In genomic region chrX:118498755-118499154, GRCh38 we compare ENCODE assay signal across 15 cellular contexts. TPM values are rescaled to one million over a fixed set of nuclear protein-coding genes. Genes with fewer than 3 reads are reported as not detected.
DNase-seq lines count a peak whose midpoint lies in the region; ATAC-seq and TF ChIP-seq lines count a peak whose summit lies in the region.
"Had no signal": no experiment of that assay in that cellular context is flagged by ENCODE, and none has a peak within 500 bp of the region (broad histone marks: within the 10 kb centered on the region; RNA-seq: fewer than 3 reads in every experiment).

No MANE protein-coding gene starts in this region.

- peak overlapping the region; percentile 96 for H3K27ac Mint-ChIP-seq in activated naive CD8-positive, alpha-beta T cell
- H3K27ac Mint-ChIP-seq in memory B cell (peak overlapping the region; percentile 97), Calu3 (ENCODE audit: unreplicated experiment) (no peak overlapping the region)

- no peaks in the 10 kb centered on the region for H3K9me3 Mint-ChIP-seq in activated naive CD8-positive, alpha-beta T cell (ENCODE audit: low read depth)
- no peaks in the 10 kb centered on the region for H3K9me3 Mint-ChIP-seq in memory B cell
- H3K9me3 Mint-ChIP-seq in Calu3 (ENCODE audit: low read depth, unreplicated experiment) = no peaks in the 10 kb centered on the region

- H3K9ac ChIP-seq in BLaER1 treated with 17β-estradiol and CSF1 and Interleukin-3, amounts not matched to agents 10 nM and 100 nM = peak overlapping the region in 4 of 11 experiments; percentile 19 to 91 (median 66); a peak in 3 of 22 replicates
- H3K9ac ChIP-seq in ES-I3 (ENCODE audit: low read depth, low read length) = peak overlapping the region; percentile 43; the same call in 1 of the 2 replicates

- in situ Hi-C loops in gastrocnemius medialis (cut with MboI; ENCODE audit: low sequenced_read_pairs in 4 of 4) = no loop called here

- H4K20me1 ChIP-seq in BLaER1 treated with 17β-estradiol and CSF1 and Interleukin-3, amounts not matched to agents 10 nM and 100 nM = peaks cover 0 to 15% (median 3%) of the 10 kb centered on the region in 11 experiments; a peak in 6 of 22 replicates

- peak overlapping the region in 4 of 10 experiments; percentile 69 to 87 (median 78); a peak in 5 of 20 replicates for H3K4me3 ChIP-seq in BLaER1 treated with 17β-estradiol and CSF1 and Interleukin-3, amounts not matched to agents 10 nM and 100 nM
- no peak overlapping the region for H3K4me3 ChIP-seq in gastrocnemius medialis
- H3K4me3 ChIP-seq: left ventricle myocardium inferior, sigmoid colon had no signal

- H3K27me3 ChIP-seq in BLaER1 treated with 17β-estradiol and CSF1 and Interleukin-3, amounts not matched to agents 10 nM and 100 nM = no peaks in the 10 kb centered on the region
- H3K27me3 ChIP-seq in gastrocnemius medialis = peaks cover 0 to 33% (median 8%) of the 10 kb centered on the region in 3 donors
- H3K27me3 ChIP-seq: sigmoid colon had no signal

- H3K27ac ChIP-seq in BLaER1 treated with 17β-estradiol and CSF1 and Interleukin-3, amounts not matched to agents 10 nM and 100 nM = peak overlapping the region in 4 of 11 experiments; percentile 27 to 93 (median 34); a peak in 7 of 22 replicates
- H3K27ac ChIP-seq in gastrocnemius medialis = no peak overlapping the region
- H3K27ac ChIP-seq: C4-2B, left ventricle myocardium inferior had no signal

- H3K4me1 Mint-ChIP-seq in activated naive CD8-positive, alpha-beta T cell (ENCODE audit: low read depth) = peaks cover 53% of the 10 kb centered on the region
- H3K4me1 Mint-ChIP-seq in memory B cell = peaks cover 30% of the 10 kb centered on the region
- H3K4me1 Mint-ChIP-seq in Calu3 (ENCODE audit: low read depth, unreplicated experiment) = peaks cover 11% of the 10 kb centered on the region

- intact Hi-C loops in Calu3 (cut with micrococcal nuclease; ENCODE audit: unreplicated experiment) (no loop called here), gastrocnemius medialis (cut with DNase I; ENCODE audit: low total_unique reads) (no loop called here)

- BruUV-seq in Calu3 (replicated peaks; lab: Mats Ljungman, UMichigan) = no TSS peak

- H3K4me3 Mint-ChIP-seq in activated naive CD8-positive, alpha-beta T cell = peak overlapping the region; percentile 52
- H3K4me3 Mint-ChIP-seq in memory B cell = no peak overlapping the region
- H3K4me3 Mint-ChIP-seq in Calu3 (ENCODE audit: low read depth, unreplicated experiment) = no peak overlapping the region

- no peaks in the 10 kb centered on the region for H3K27me3 Mint-ChIP-seq in activated naive CD8-positive, alpha-beta T cell
- H3K27me3 Mint-ChIP-seq in memory B cell (no peaks in the 10 kb centered on the region), Calu3 (ENCODE audit: unreplicated experiment) (peaks cover 27% of the 10 kb centered on the region)

- TF ChIP-seq CTCF in Calu3 (IDR thresholded peaks at IDR 0.05; ENCODE audit: unreplicated experiment) = no peak
- TF ChIP-seq CTCF in gastrocnemius medialis (IDR thresholded peaks at IDR 0.05 in 4 of 5, conservative IDR thresholded peaks at IDR 0.05 in 1 of 5) = no peak

- peaks cover 0 to 15% (median 0%) of the 10 kb centered on the region in 11 experiments; a peak in 5 of 22 replicates for H3K36me3 ChIP-seq in BLaER1 treated with 17β-estradiol and CSF1 and Interleukin-3, amounts not matched to agents 10 nM and 100 nM
- no peaks in the 10 kb centered on the region for H3K36me3 ChIP-seq in ES-I3 (ENCODE audit: insufficient read depth, low read length)
- no peaks in the 10 kb centered on the region for H3K36me3 ChIP-seq in gastrocnemius medialis
- H3K36me3 ChIP-seq: left ventricle myocardium inferior, sigmoid colon had no signal

- H3K4me2 ChIP-seq in BLaER1 treated with 17β-estradiol and CSF1 and Interleukin-3, amounts not matched to agents 10 nM and 100 nM = peak overlapping the region; percentile 64 to 82 (median 74)

- TF ChIP-seq POLR2A in erythroblast (IDR thresholded peaks at IDR 0.05; ENCODE audit: low read length) = no peak
- no peak for TF ChIP-seq POLR2A in gastrocnemius medialis (IDR thresholded peaks at IDR 0.05)

- no peak for DNase-seq in memory B cell (ENCODE audit: low spot score in 2 of 2)
- no peak for DNase-seq in erythroblast (lab: John Stamatoyannopoulos, UW)
- no peak for DNase-seq in Calu3
- DNase-seq in UCSD-AML1 (lab: John Stamatoyannopoulos, UW; ENCODE audit: unreplicated experiment) = no peak
- no peak for DNase-seq in gastrocnemius medialis
- DNase-seq: GDM1; Kasumi-1; left ventricle myocardium inferior; NCI-H1694; sigmoid colon; stimulated activated naive CD4-positive, alpha-beta T cell treated with Interleukin-2 at 50 U/mL for 16 hours had no signal

- peaks cover 0 to 13% (median 8%) of the 10 kb centered on the region in 11 experiments; a peak in 10 of 22 replicates for H3K9me3 ChIP-seq in BLaER1 treated with 17β-estradiol and CSF1 and Interleukin-3, amounts not matched to agents 10 nM and 100 nM (replicated peaks in 1 of 11)
- no peaks in the 10 kb centered on the region; the same call in 1 of the 2 replicates for H3K9me3 ChIP-seq in ES-I3 (ENCODE audit: control insufficient read depth, insufficient read depth, low read length)
- no peaks in the 10 kb centered on the region for H3K9me3 ChIP-seq in gastrocnemius medialis
- H3K9me3 ChIP-seq: left ventricle myocardium inferior, sigmoid colon had no signal

- peaks cover 4% of the 10 kb centered on the region for H3K36me3 Mint-ChIP-seq in activated naive CD8-positive, alpha-beta T cell
- peaks cover 6% of the 10 kb centered on the region for H3K36me3 Mint-ChIP-seq in memory B cell
- peaks cover 11% of the 10 kb centered on the region for H3K36me3 Mint-ChIP-seq in Calu3 (ENCODE audit: insufficient read depth, unreplicated experiment)

- H3K4me1 ChIP-seq in BLaER1 treated with 17β-estradiol and CSF1 and Interleukin-3, amounts not matched to agents 10 nM and 100 nM = peaks cover 59 to 74% (median 65%) of the 10 kb centered on the region in 10 experiments
- H3K4me1 ChIP-seq in ES-I3 (ENCODE audit: insufficient read depth, low read length) (peaks cover 41% of the 10 kb centered on the region), gastrocnemius medialis (no peaks in the 10 kb centered on the region)

- CTCF ChIA-PET in Calu3 (lab: Charles Lee) = no interaction called here

- ATAC-seq in memory B cell (ENCODE audit: low read depth) (no peak), gastrocnemius medialis (no peak)

RNA-seq across cellular contexts. Expression of gene DOCK11, which starts 3.1 kb away (rescaled TPM):
- 1.4 and 1.9 TPM in 2 replicates for total RNA-seq in Calu3 (2022)
- 1 to 10 TPM; 2.3 to 5.7 (median 3.2) TPM for total RNA-seq in gastrocnemius medialis
